In genomic region chr11:94766656-94767291, GRCh38 we compare ENCODE assay signal across 22 cellular contexts. TPM values are rescaled to one million over a fixed set of nuclear protein-coding genes. Genes with fewer than 3 reads are reported as not detected.
DNase-seq lines count a peak whose midpoint lies in the region; ATAC-seq and TF ChIP-seq lines count a peak whose summit lies in the region.
"Had no signal": no experiment of that assay in that cellular context is flagged by ENCODE, and none has a peak within 500 bp of the region (broad histone marks: within the 10 kb centered on the region; RNA-seq: fewer than 3 reads in every experiment).

No MANE protein-coding gene starts in this region.

- H3K27ac Mint-ChIP-seq in activated CD8-positive, alpha-beta T cell treated with anti-CD3 and anti-CD28 coated beads for 36 hours: no peak overlapping the region
- H3K27ac Mint-ChIP-seq: activated naive CD4-positive, alpha-beta T cell treated with anti-CD3 and anti-CD28 coated beads, Interleukin-2, amount 50 U/mL, for 24 hours; memory B cell had no signal

- H3K27ac ChIP-seq in PC-9 (peak overlapping the region; percentile 90), coronary artery (peak overlapping the region; percentile 90 to 91), mesendoderm (ENCODE audit: low read depth, low read length) (peak overlapping the region; percentile 93), subcutaneous abdominal adipose tissue (ENCODE audit: low read depth, low read length) (peak overlapping the region; percentile 92)

- H3K56ac ChIP-seq in mesendoderm (ENCODE audit: low read length): peak overlapping the region; percentile 86

- H3K18ac ChIP-seq in mesendoderm (ENCODE audit: low read length): peak overlapping the region; percentile 16

- H3K9me3 ChIP-seq in PC-9 (ENCODE audit: insufficient read depth, low read depth) (no peaks in the 10 kb centered on the region), subcutaneous abdominal adipose tissue (ENCODE audit: control insufficient read depth in 5 of 5, low read length in 5 of 5) (no peaks in the 10 kb centered on the region)
- H3K9me3 ChIP-seq: BE2C, HAP-1 had no signal

- peaks cover 28% of the 10 kb centered on the region for H3K27me3 Mint-ChIP-seq in activated CD8-positive, alpha-beta T cell treated with anti-CD3 and anti-CD28 coated beads for 36 hours

- H3K4me1 Mint-ChIP-seq in activated CD8-positive, alpha-beta T cell treated with anti-CD3 and anti-CD28 coated beads for 36 hours (ENCODE audit: low read depth): peaks cover 10% of the 10 kb centered on the region
- H3K4me1 Mint-ChIP-seq: memory B cell had no signal

- POLR2A ChIA-PET in PC-9 (lab: Charles Lee; ENCODE audit: unreplicated experiment): interaction anchor here (0.7 to 1.0 kb wide), 2 partner anchors 28 to 29 kb away, joined by 3 to 7 read pairs; no protein-coding TSS in a partner anchor
- POLR2A ChIA-PET in activated CD8-positive, alpha-beta T cell treated with anti-CD3 and anti-CD28 coated beads for 36 hours (lab: Charles Lee): interaction anchor here (1.1 kb wide), 1 partner anchor 9 kb away, joined by 5 read pairs; no protein-coding TSS in a partner anchor

- H4K8ac ChIP-seq in mesendoderm (ENCODE audit: low read depth, low read length): peak overlapping the region; percentile 7

- H2AK5ac ChIP-seq in mesendoderm (ENCODE audit: low read length): peak overlapping the region; percentile 93

- H3K23ac ChIP-seq in mesendoderm (ENCODE audit: low read length): no peak overlapping the region

- ATAC-seq in GM19328 (IDR thresholded peaks at IDR 0.05; ENCODE audit: unreplicated experiment): no peak
- ATAC-seq in activated CD8-positive, alpha-beta T cell treated with anti-CD3 and anti-CD28 coated beads for 36 hours: no peak
- ATAC-seq in GM18867 (IDR thresholded peaks at IDR 0.05; ENCODE audit: unreplicated experiment): no peak

- H3K4ac ChIP-seq in mesendoderm (ENCODE audit: low read depth, low read length): peak overlapping the region; percentile 41

- no peaks in the 10 kb centered on the region for H3K36me3 Mint-ChIP-seq in activated CD8-positive, alpha-beta T cell treated with anti-CD3 and anti-CD28 coated beads for 36 hours (ENCODE audit: low read depth)
- H3K36me3 Mint-ChIP-seq: activated naive CD4-positive, alpha-beta T cell treated with anti-CD3 and anti-CD28 coated beads, Interleukin-2, amount 50 U/mL, for 24 hours; memory B cell had no signal

- H3K4me3 Mint-ChIP-seq in activated CD8-positive, alpha-beta T cell treated with anti-CD3 and anti-CD28 coated beads for 36 hours: no peak overlapping the region
- H3K4me3 Mint-ChIP-seq: memory B cell had no signal

- no TSS peak for BruUV-seq in PC-9 (replicated peaks; lab: Mats Ljungman, UMichigan)

- H3K79me1 ChIP-seq in mesendoderm (ENCODE audit: low read length): no peaks in the 10 kb centered on the region

- H4K5ac ChIP-seq in mesendoderm (ENCODE audit: low read length): peak overlapping the region; percentile 42

- H3K9ac ChIP-seq in mesendoderm (ENCODE audit: low read length): peak overlapping the region; percentile 53
- H3K9ac ChIP-seq in subcutaneous abdominal adipose tissue (ENCODE audit: low read length in 5 of 5): no peak overlapping the region

- H3K4me1 ChIP-seq in PC-9 (replicated peaks; ENCODE audit: insufficient read depth): peaks cover 52% of the 10 kb centered on the region
- H3K4me1 ChIP-seq in mesendoderm (ENCODE audit: control insufficient read depth, low read depth, low read length): peaks cover 21% of the 10 kb centered on the region
- peaks cover 0 to 41% (median 36%) of the 10 kb centered on the region in 5 donors for H3K4me1 ChIP-seq in subcutaneous abdominal adipose tissue (ENCODE audit: control insufficient read depth in 5 of 5, insufficient read depth in 5 of 5, low read length in 5 of 5)

- no peaks in the 10 kb centered on the region for H3K27me3 ChIP-seq in PC-9 (ENCODE audit: insufficient read depth, low read depth)
- H3K27me3 ChIP-seq in mesendoderm (ENCODE audit: insufficient read depth, low read length, poor library complexity): peaks cover 3% of the 10 kb centered on the region
- no peaks in the 10 kb centered on the region for H3K27me3 ChIP-seq in subcutaneous abdominal adipose tissue (ENCODE audit: control insufficient read depth in 5 of 5, insufficient read depth in 4 of 5, low read length in 5 of 5)
- H3K27me3 ChIP-seq: BE2C had no signal

- CTCF ChIA-PET in PC-9 (lab: Charles Lee): interaction anchor here (1.1 kb wide), 1 partner anchor 26 kb away, joined by 3 read pairs; no protein-coding TSS in a partner anchor
- CTCF ChIA-PET in activated CD8-positive, alpha-beta T cell treated with anti-CD3 and anti-CD28 coated beads for 36 hours (lab: Charles Lee): interaction anchor here (0.7 to 1.7 kb wide), 3 partner anchors 11 to 21 kb away, joined by 3 to 5 read pairs (median 3); no protein-coding TSS in a partner anchor

- peak overlapping the region; percentile 30; the same call in 1 of the 2 replicates for H2AFZ ChIP-seq in PC-9

- no peaks in the 10 kb centered on the region for H3K9me3 Mint-ChIP-seq in activated CD8-positive, alpha-beta T cell treated with anti-CD3 and anti-CD28 coated beads for 36 hours
- H3K9me3 Mint-ChIP-seq: activated naive CD4-positive, alpha-beta T cell treated with anti-CD3 and anti-CD28 coated beads, Interleukin-2, amount 50 U/mL, for 24 hours; memory B cell had no signal

- DNase-seq in PC-9: peak; percentile 37 to 95
- no peak for DNase-seq in coronary artery (ENCODE audit: low spot score)
- DNase-seq in mesendoderm: peak; percentile 94
- no peak for DNase-seq in DMS79 treated with DMSO at 0.1 percent for 48 hours (lab: John Stamatoyannopoulos, UW)
- DNase-seq in activated CD8-positive, alpha-beta T cell treated with anti-CD3 and anti-CD28 coated beads for 36 hours: no peak
- DNase-seq: activated CD4-positive, alpha-beta T cell treated with anti-CD3 and anti-CD28 coated beads for 1 hour; activated CD8-positive, alpha-beta memory T cell treated with anti-CD3 and anti-CD28 coated beads, Interleukin-2, amount 50 U/mL, for 48 hours; central memory CD4-positive, alpha-beta T cell; DMS 273 treated with DMSO at 0.1 percent for 48 hours; NCI-H1694 treated with DMSO at 0.1 percent for 48 hours; NCI-H774; nucleus accumbens; RPMI8226; stimulated activated CD4-positive, alpha-beta T cell treated with anti-CD3 and anti-CD28 coated beads, Interleukin-12 subunit alpha, Interleukin-12 subunit beta, amount 100 ng/mL, for 4 hours; T-helper 2 cell had no signal

- intact Hi-C loops in PC-9 (cut with micrococcal nuclease; ENCODE audit: unreplicated experiment): loop anchor here (1.0 to 10.0 kb wide), 5 partner anchors 19 to 208 kb away; partner anchors contain the start of genes CWC15 and KDM4D
- intact Hi-C loops in activated CD8-positive, alpha-beta T cell treated with anti-CD3 and anti-CD28 coated beads for 36 hours (cut with micrococcal nuclease): loop anchor here (10.0 kb wide), 2 partner anchors 142 to 252 kb away; partner anchors contain the start of gene C11orf97

- peaks cover 41% of the 10 kb centered on the region for H3F3A ChIP-seq in PC-9 (ENCODE audit: insufficient read depth, low read depth)

- H4K20me1 ChIP-seq in PC-9 (ENCODE audit: insufficient read depth): peaks cover 20% of the 10 kb centered on the region

- H3K4me2 ChIP-seq in PC-9 (peak overlapping the region; percentile 92), mesendoderm (ENCODE audit: low read length) (no peak overlapping the region)

- H3K36me3 ChIP-seq in PC-9 (ENCODE audit: low read depth): no peaks in the 10 kb centered on the region
- no peaks in the 10 kb centered on the region for H3K36me3 ChIP-seq in mesendoderm (ENCODE audit: control insufficient read depth, insufficient read depth, low read length)
- no peaks in the 10 kb centered on the region for H3K36me3 ChIP-seq in subcutaneous abdominal adipose tissue (ENCODE audit: control insufficient read depth in 5 of 5, insufficient read depth in 5 of 5, low read length in 5 of 5)
- H3K36me3 ChIP-seq: BE2C, HAP-1 had no signal

- no peaks in the 10 kb centered on the region for H3K9me2 ChIP-seq in PC-9 (ENCODE audit: insufficient read depth)

- H3K4me3 ChIP-seq in PC-9 (peak overlapping the region; percentile 95; the same call in 1 of the 2 replicates), coronary artery (no peak overlapping the region), mesendoderm (ENCODE audit: low read length) (no peak overlapping the region), subcutaneous abdominal adipose tissue (ENCODE audit: low read depth in 1 of 5, low read length in 5 of 5) (no peak overlapping the region)

- H3K79me2 ChIP-seq in PC-9 (ENCODE audit: low read depth) (peaks cover 59% of the 10 kb centered on the region), mesendoderm (ENCODE audit: control insufficient read depth, insufficient read depth, low read length) (peaks cover 34% of the 10 kb centered on the region)

- no CpG with 5 or more reads among the region's 6 CpGs for WGBS in mesendoderm (ENCODE audit: extremely low coverage, insufficient coverage, low lambda C conversion rate)

- peak overlapping the region; percentile 99 for H2BK5ac ChIP-seq in mesendoderm (ENCODE audit: low read length)

- peak overlapping the region; percentile 14 for H2BK15ac ChIP-seq in mesendoderm (replicated peaks; ENCODE audit: low read depth)

- TF ChIP-seq CTCF in PC-9 (conservative IDR thresholded peaks at IDR 0.05) (no peak), coronary artery (IDR thresholded peaks at IDR 0.05) (no peak)
- no peak for TF ChIP-seq CTCF in activated CD8-positive, alpha-beta T cell treated with anti-CD3 and anti-CD28 coated beads for 36 hours (IDR thresholded peaks at IDR 0.05)

- H2BK120ac ChIP-seq in mesendoderm (ENCODE audit: low read depth, low read length): peak overlapping the region; percentile 89

RNA-seq across cellular contexts. Expression of gene AMOTL1, which starts 1.4 kb away (rescaled TPM):
- total RNA-seq in PC-9 (2021): 48.0 and 60.5 TPM in 2 replicates
- polyA plus RNA-seq in mesendoderm (2013, experiment 1 of 2): 37.8 TPM
- polyA plus RNA-seq in mesendoderm (2013, experiment 2 of 2): 36.9 TPM
- 1 to 10 TPM; 1.5 to 1.7 TPM for total RNA-seq in activated CD8-positive, alpha-beta T cell treated with anti-CD3 and anti-CD28 coated beads for 36 hours

Comparison
In these comparisons a context has a peak if more than half of its experiments do, and no peak if none do; other contexts are left out.
1. DNase-seq: peak in PC-9 (2 of 2) and mesendoderm (single experiment); none in coronary artery (single experiment), DMS79 treated with DMSO at 0.1 percent for 48 hours (single experiment) and activated CD8-positive, alpha-beta T cell treated with anti-CD3 and anti-CD28 coated beads for 36 hours (single experiment).
2. RNA of gene AMOTL1, which starts 1.4 kb away (total RNA-seq): 48.0 to 60.5 TPM in PC-9; 1.5 to 1.7 TPM in activated CD8-positive, alpha-beta T cell treated with anti-CD3 and anti-CD28 coated beads for 36 hours; every median in the first group is over 10 times any median in the second.
3. Peak in every context shown above with its lines, with median percentiles within 50 percentile points of each other: H3K27ac ChIP-seq.